In genomic region chr2:45010706-45011036, GRCh38 we compare ENCODE assay signal across 9 cellular contexts. TPM values are rescaled to one million over a fixed set of nuclear protein-coding genes. Genes with fewer than 3 reads are reported as not detected.
DNase-seq lines count a peak whose midpoint lies in the region; ATAC-seq and TF ChIP-seq lines count a peak whose summit lies in the region.
"Had no signal": no experiment of that assay in that cellular context is flagged by ENCODE, and none has a peak within 500 bp of the region (broad histone marks: within the 10 kb centered on the region; RNA-seq: fewer than 3 reads in every experiment).

No MANE protein-coding gene starts in this region.

- peaks cover 0 to 15% of the 10 kb centered on the region in 2 experiments; a peak in 1 of 4 replicates for H3K4me1 ChIP-seq in SK-N-SH (ENCODE audit: control insufficient read depth in 1 of 2, insufficient read depth in 2 of 2, low read depth in 1 of 2, low read length in 1 of 2)
- H3K4me1 ChIP-seq in mesendoderm (ENCODE audit: control insufficient read depth, low read depth, low read length) = no peaks in the 10 kb centered on the region
- peaks cover 32 to 33% of the 10 kb centered on the region in 2 donors for H3K4me1 ChIP-seq in thyroid gland

- H4K8ac ChIP-seq in mesendoderm (ENCODE audit: low read depth, low read length) = no peak overlapping the region

- peak overlapping the region in 1 of 2 experiments; percentile 72; a peak in 1 of 4 replicates for H3K27ac ChIP-seq in SK-N-SH (ENCODE audit: low read depth in 2 of 2, low read length in 1 of 2)
- no peak overlapping the region for H3K27ac ChIP-seq in mesendoderm (ENCODE audit: low read depth, low read length)
- peak overlapping the region in 2 of 3 donors; percentile 62 for H3K27ac ChIP-seq in thyroid gland

- 82% methylated on average over 7 of the region's 7 CpGs for WGBS in SK-N-SH (ENCODE audit: low lambda C conversion rate)
- WGBS in mesendoderm (ENCODE audit: extremely low coverage, insufficient coverage, low lambda C conversion rate) = no CpG with 5 or more reads among the region's 7 CpGs
- 33 to 40% methylated on average over 5 to 7 of the region's 7 CpGs for WGBS in thyroid gland, 2 donors

- peak overlapping the region; percentile 28 for H3K18ac ChIP-seq in mesendoderm (ENCODE audit: low read length)

- H3K9me2 ChIP-seq in SK-N-SH = no peaks in the 10 kb centered on the region

- no peak overlapping the region for H3K56ac ChIP-seq in mesendoderm (ENCODE audit: low read length)

- DNase-seq in SK-N-SH = no peak
- no peak for DNase-seq in cardiac fibroblast (ENCODE audit: low read depth in 2 of 2)
- DNase-seq in mesendoderm = no peak
- DNase-seq in thyroid gland = no peak
- no peak for DNase-seq in NCI-H226
- DNase-seq in cerebellum (ENCODE audit: low spot score) = no peak
- DNase-seq: cerebellar nuclear complex had no signal

- H3K36me3 ChIP-seq in SK-N-SH (replicated peaks in 1 of 2; ENCODE audit: control insufficient read depth in 1 of 2, insufficient read depth in 2 of 2, low read length in 1 of 2) = no peaks in the 10 kb centered on the region
- H3K36me3 ChIP-seq in mesendoderm (ENCODE audit: control insufficient read depth, insufficient read depth, low read length) = no peaks in the 10 kb centered on the region
- no peaks in the 10 kb centered on the region for H3K36me3 ChIP-seq in thyroid gland

- H2AFZ ChIP-seq in SK-N-SH (ENCODE audit: low read depth) = peak overlapping the region; percentile 67; the same call in 1 of the 2 replicates

- no peak overlapping the region for H3K23ac ChIP-seq in mesendoderm (ENCODE audit: low read length)

- H3F3A ChIP-seq in SK-N-SH (replicated peaks; ENCODE audit: insufficient read depth) = no peaks in the 10 kb centered on the region

- no peak for TF ChIP-seq EP300 in SK-N-SH (IDR thresholded peaks at IDR 0.05; ENCODE audit: borderline replicate concordance in 1 of 2, low read depth in 1 of 2, low read length in 1 of 2)

- H3K79me2 ChIP-seq in SK-N-SH (ENCODE audit: insufficient read depth) = no peaks in the 10 kb centered on the region
- H3K79me2 ChIP-seq in mesendoderm (ENCODE audit: control insufficient read depth, insufficient read depth, low read length) = no peaks in the 10 kb centered on the region

- POLR2A ChIA-PET in SK-N-SH (lab: Yijun Ruan, JAX) = no interaction called here

- no peak overlapping the region for H2BK15ac ChIP-seq in mesendoderm (replicated peaks; ENCODE audit: low read depth)

- TF ChIP-seq POLR2A in thyroid gland (IDR thresholded peaks at IDR 0.05) = no peak

- H2AK5ac ChIP-seq in mesendoderm (ENCODE audit: low read length) = no peak overlapping the region

- H3K4me2 ChIP-seq in SK-N-SH (peak overlapping the region; percentile 79), mesendoderm (ENCODE audit: low read length) (peak overlapping the region; percentile 49)

- H2BK120ac ChIP-seq in mesendoderm (ENCODE audit: low read depth, low read length) = no peak overlapping the region

- CTCF ChIA-PET in SK-N-SH (lab: Yijun Ruan, JAX) = interaction anchor here (0.9 to 8.5 kb wide), 7 partner anchors 17 to 483 kb away, joined by 3 to 112 read pairs (median 4); no protein-coding TSS in a partner anchor

- no peak overlapping the region for H4K5ac ChIP-seq in mesendoderm (ENCODE audit: low read length)

- no peak overlapping the region for H2BK5ac ChIP-seq in mesendoderm (ENCODE audit: low read length)

- H3K9me3 ChIP-seq in SK-N-SH (no peaks in the 10 kb centered on the region), thyroid gland (no peaks in the 10 kb centered on the region)

- H3K27me3 ChIP-seq in SK-N-SH (ENCODE audit: insufficient read depth) = no peaks in the 10 kb centered on the region
- H3K27me3 ChIP-seq in mesendoderm (ENCODE audit: insufficient read depth, low read length, poor library complexity) = peaks cover 61% of the 10 kb centered on the region
- H3K27me3 ChIP-seq in thyroid gland = peaks cover 43% of the 10 kb centered on the region

- no peak for TF ChIP-seq RAD21 in SK-N-SH (IDR thresholded peaks at IDR 0.05; ENCODE audit: low read length)

- peak overlapping the region; percentile 57 for H3K9ac ChIP-seq in SK-N-SH
- H3K9ac ChIP-seq in mesendoderm (ENCODE audit: low read length) = peak overlapping the region; percentile 68

- intact Hi-C loops in thyroid gland (cut with DNase I) = no loop called here

- no peak overlapping the region for H3K4ac ChIP-seq in mesendoderm (ENCODE audit: low read depth, low read length)

- peak overlapping the region; percentile 55 to 62; a peak in 3 of 4 replicates for H3K4me3 ChIP-seq in SK-N-SH (ENCODE audit: low read depth in 2 of 2, low read length in 1 of 2)
- peak overlapping the region; percentile 64 for H3K4me3 ChIP-seq in cardiac fibroblast (replicated peaks in 1 of 2; ENCODE audit: low read depth in 2 of 2, low read length in 2 of 2)
- H3K4me3 ChIP-seq in mesendoderm (ENCODE audit: low read length) = peak overlapping the region; percentile 15
- peak overlapping the region in 1 of 3 donors; percentile 44 for H3K4me3 ChIP-seq in thyroid gland (replicated peaks in 1 of 3)

- no peak for TF ChIP-seq CTCF in SK-N-SH (IDR thresholded peaks at IDR 0.05)
- no peak for TF ChIP-seq CTCF in cardiac fibroblast (IDR thresholded peaks at IDR 0.05; ENCODE audit: low read depth, low read length)
- TF ChIP-seq CTCF in thyroid gland (IDR thresholded peaks at IDR 0.05) = no peak

- no peaks in the 10 kb centered on the region for H3K79me1 ChIP-seq in mesendoderm (ENCODE audit: low read length)

- no peaks in the 10 kb centered on the region for H4K20me1 ChIP-seq in SK-N-SH (ENCODE audit: insufficient read depth)

- ATAC-seq in SK-N-SH treated with all-trans-retinoic acid at 6 μM for 48 hours (no peak), GM18502 (IDR thresholded peaks at IDR 0.05; ENCODE audit: poor library complexity, unreplicated experiment) (no peak)

TF ChIP-seq in SK-N-SH, 30 proteins besides CTCF, POLR2A, EP300 and RAD21:
- TF ChIP-seq FOXJ3 (CRISPR knock-in tag; IDR thresholded peaks at IDR 0.05) = no peak
- no peak for TF ChIP-seq REST (IDR thresholded peaks at IDR 0.05; ENCODE audit: low read depth, low read length)
- TF ChIP-seq TCF12 (IDR thresholded peaks at IDR 0.05) = no peak

TF ChIP-seq in SK-N-SH treated with all-trans-retinoic acid at 6 μM for 48 hours, 23 proteins besides CTCF, POLR2A, EP300 and RAD21 (continues in another document):
- TF ChIP-seq TCF4 (CRISPR knock-in tag; IDR thresholded peaks at IDR 0.05; ENCODE audit: borderline replicate concordance) (no peak), CREB5 (CRISPR knock-in tag; IDR thresholded peaks at IDR 0.05; ENCODE audit: low read depth) (no peak), CSDC2 (CRISPR knock-in tag; IDR thresholded peaks at IDR 0.05) (no peak), PATZ1 (CRISPR knock-in tag; IDR thresholded peaks at IDR 0.05; ENCODE audit: borderline replicate concordance) (no peak), POU6F1 (CRISPR knock-in tag; IDR thresholded peaks at IDR 0.05; ENCODE audit: borderline replicate concordance, low read depth) (no peak), OSR1 (CRISPR knock-in tag; IDR thresholded peaks at IDR 0.05) (no peak), BACH2 (CRISPR knock-in tag; IDR thresholded peaks at IDR 0.05; ENCODE audit: borderline replicate concordance) (no peak)

RNA-seq across cellular contexts. Expression of gene SIX2, which starts 1.4 kb away (rescaled TPM):
- 0.45 and 0.76 TPM in 2 replicates for polyA plus RNA-seq in SK-N-SH (2012; rRNA removed)
- polyA plus RNA-seq in SK-N-SH (2012; cell fraction: cytosol; rRNA removed) = 0.44 and 0.45 TPM in 2 replicates
- 0.24 and 0.27 TPM in 2 replicates for polyA plus RNA-seq in SK-N-SH (2012; cell fraction: nucleus; rRNA removed)
- 1.1 TPM for polyA plus RNA-seq in mesendoderm (2013, experiment 1 of 2)
- 1.0 TPM for polyA plus RNA-seq in mesendoderm (2013, experiment 2 of 2)
- 1 to 10 TPM in 2 of 4 donors, under 1 TPM in 1, not detected in 1; 0.24 to 3.1 (median 1.5) TPM for total RNA-seq in thyroid gland
- total RNA-seq in cerebellum = 0.45 TPM
